In the genomic region with DNA sequence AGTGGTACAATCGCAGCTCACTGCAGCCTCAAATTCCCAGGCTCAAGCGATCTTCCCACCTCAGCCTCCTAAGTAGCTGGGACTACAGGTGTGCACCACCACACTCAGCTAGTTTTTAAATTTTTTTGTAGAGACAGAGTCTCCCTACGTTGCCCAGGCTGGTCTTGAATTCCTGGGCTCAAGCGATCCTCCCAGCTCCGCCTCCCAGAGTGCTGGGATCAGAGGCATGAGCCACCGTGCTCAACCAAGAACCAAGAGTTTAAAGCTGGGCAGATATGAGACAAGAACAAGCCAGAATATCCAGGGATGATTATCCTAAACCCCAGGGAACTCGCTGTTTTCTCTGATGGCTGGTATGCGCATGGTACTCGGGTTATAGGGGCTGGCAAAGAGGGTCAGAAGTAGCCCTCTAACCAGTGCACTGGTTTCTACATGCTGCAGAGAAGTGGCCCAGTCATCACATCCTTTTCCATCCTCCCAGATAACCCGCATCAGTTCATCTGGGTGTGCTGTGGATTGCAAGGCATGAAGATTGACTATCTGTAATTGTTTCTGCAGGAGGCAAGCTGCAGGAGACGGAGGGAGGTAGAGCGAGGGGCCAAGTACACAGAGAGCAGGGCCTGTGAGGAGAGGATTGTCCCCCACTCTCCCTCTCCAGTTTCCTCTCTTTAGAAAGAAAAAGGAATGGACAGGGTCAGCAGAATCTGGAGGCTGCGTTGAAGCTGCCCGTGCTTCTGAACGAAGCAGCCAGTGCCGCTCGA, we compare ENCODE assay signal across 1 cellular context.
TF ChIP-seq lines count a peak whose summit lies in the region.

No MANE protein-coding gene starts in this region.

TF ChIP-seq in HepG2, 621 proteins besides CTCF, POLR2A, EP300 and RAD21 (continued from another document and continues in another):
- TF ChIP-seq ZBTB26 (CRISPR knock-in tag; IDR thresholded peaks at IDR 0.05; ENCODE audit: borderline replicate concordance), result 0 out of 2 replicates have a peak, but pooled peaks have one; percentile 12
- peak; percentile 71; the same call in 1 of the 2 replicates for TF ChIP-seq SSRP1 (CRISPR knock-in tag; IDR thresholded peaks at IDR 0.05)
- peak; percentile 18; the same call in 1 of the 2 replicates for TF ChIP-seq TBX2 (CRISPR knock-in tag; IDR thresholded peaks at IDR 0.05; ENCODE audit: borderline replicate concordance)
- no peak for TF ChIP-seq SP1 (IDR thresholded peaks at IDR 0.05)
- TF ChIP-seq SP1 (CRISPR knock-in tag; IDR thresholded peaks at IDR 0.05), result no peak
- TF ChIP-seq HNF4A (CRISPR knock-in tag; IDR thresholded peaks at IDR 0.05), result no peak
- no peak for TF ChIP-seq MTA1 (CRISPR knock-in tag; IDR thresholded peaks at IDR 0.05; ENCODE audit: borderline replicate concordance)
- no peak for TF ChIP-seq ZNF737 (CRISPR knock-in tag; IDR thresholded peaks at IDR 0.05; ENCODE audit: borderline replicate concordance)
- no peak for TF ChIP-seq TARDBP (CRISPR knock-in tag; IDR thresholded peaks at IDR 0.05)
- no peak for TF ChIP-seq ZNF850 (CRISPR knock-in tag; conservative IDR thresholded peaks at IDR 0.05)
- TF ChIP-seq, protein P1, sequence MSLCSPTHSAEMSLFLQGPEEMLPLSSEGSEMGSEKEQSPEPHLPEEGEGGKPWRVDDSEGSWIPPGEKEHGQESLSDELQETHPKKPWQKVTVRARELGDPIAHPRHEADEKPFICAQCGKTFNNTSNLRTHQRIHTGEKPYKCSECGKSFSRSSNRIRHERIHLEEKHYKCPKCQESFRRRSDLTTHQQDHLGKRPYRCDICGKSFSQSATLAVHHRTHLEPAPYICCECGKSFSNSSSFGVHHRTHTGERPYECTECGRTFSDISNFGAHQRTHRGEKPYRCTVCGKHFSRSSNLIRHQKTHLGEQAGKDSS (CRISPR knock-in tag; IDR thresholded peaks at IDR 0.05; ENCODE audit: borderline replicate concordance, low read depth), result no peak
- no peak for TF ChIP-seq U2AF1 (optimal IDR thresholded peaks at IDR 0.05; ENCODE audit: low read depth, low read length)
- no peak for TF ChIP-seq MNT (IDR thresholded peaks at IDR 0.05)
- TF ChIP-seq ZNF121 (CRISPR knock-in tag; IDR thresholded peaks at IDR 0.05), result peak; percentile 87
- TF ChIP-seq PAF1 (CRISPR knock-in tag; IDR thresholded peaks at IDR 0.05), result no peak
- TF ChIP-seq SP5 (CRISPR knock-in tag; IDR thresholded peaks at IDR 0.05; ENCODE audit: borderline replicate concordance, low read depth), result 0 out of 2 replicates have a peak, but pooled peaks have one; percentile 18
- TF ChIP-seq ZSCAN25 (CRISPR knock-in tag; IDR thresholded peaks at IDR 0.05), result no peak
- TF ChIP-seq, protein P2, sequence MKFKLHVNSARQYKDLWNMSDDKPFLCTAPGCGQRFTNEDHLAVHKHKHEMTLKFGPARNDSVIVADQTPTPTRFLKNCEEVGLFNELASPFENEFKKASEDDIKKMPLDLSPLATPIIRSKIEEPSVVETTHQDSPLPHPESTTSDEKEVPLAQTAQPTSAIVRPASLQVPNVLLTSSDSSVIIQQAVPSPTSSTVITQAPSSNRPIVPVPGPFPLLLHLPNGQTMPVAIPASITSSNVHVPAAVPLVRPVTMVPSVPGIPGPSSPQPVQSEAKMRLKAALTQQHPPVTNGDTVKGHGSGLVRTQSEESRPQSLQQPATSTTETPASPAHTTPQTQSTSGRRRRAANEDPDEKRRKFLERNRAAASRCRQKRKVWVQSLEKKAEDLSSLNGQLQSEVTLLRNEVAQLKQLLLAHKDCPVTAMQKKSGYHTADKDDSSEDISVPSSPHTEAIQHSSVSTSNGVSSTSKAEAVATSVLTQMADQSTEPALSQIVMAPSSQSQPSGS (CRISPR knock-in tag; IDR thresholded peaks at IDR 0.05), result no peak
- no peak for TF ChIP-seq ZNF703 (CRISPR knock-in tag; IDR thresholded peaks at IDR 0.05; ENCODE audit: borderline replicate concordance)
- TF ChIP-seq NR2F6 (IDR thresholded peaks at IDR 0.05), result no peak
- 0 out of 2 replicates have a peak, but pooled peaks have one; percentile 9 for TF ChIP-seq NR2F6 (CRISPR knock-in tag; IDR thresholded peaks at IDR 0.05)
- no peak for TF ChIP-seq E2F2 (CRISPR knock-in tag; IDR thresholded peaks at IDR 0.05; ENCODE audit: borderline replicate concordance)
- TF ChIP-seq TEAD3 (CRISPR knock-in tag; optimal IDR thresholded peaks at IDR 0.05; ENCODE audit: borderline replicate concordance), result peak; percentile 19
- TF ChIP-seq ZBTB1 (CRISPR knock-in tag; IDR thresholded peaks at IDR 0.05; ENCODE audit: borderline replicate concordance), result no peak
- 0 out of 2 replicates have a peak, but pooled peaks have one; percentile 39 for TF ChIP-seq TGIF2 (CRISPR knock-in tag; IDR thresholded peaks at IDR 0.05)
- TF ChIP-seq, protein P3, sequence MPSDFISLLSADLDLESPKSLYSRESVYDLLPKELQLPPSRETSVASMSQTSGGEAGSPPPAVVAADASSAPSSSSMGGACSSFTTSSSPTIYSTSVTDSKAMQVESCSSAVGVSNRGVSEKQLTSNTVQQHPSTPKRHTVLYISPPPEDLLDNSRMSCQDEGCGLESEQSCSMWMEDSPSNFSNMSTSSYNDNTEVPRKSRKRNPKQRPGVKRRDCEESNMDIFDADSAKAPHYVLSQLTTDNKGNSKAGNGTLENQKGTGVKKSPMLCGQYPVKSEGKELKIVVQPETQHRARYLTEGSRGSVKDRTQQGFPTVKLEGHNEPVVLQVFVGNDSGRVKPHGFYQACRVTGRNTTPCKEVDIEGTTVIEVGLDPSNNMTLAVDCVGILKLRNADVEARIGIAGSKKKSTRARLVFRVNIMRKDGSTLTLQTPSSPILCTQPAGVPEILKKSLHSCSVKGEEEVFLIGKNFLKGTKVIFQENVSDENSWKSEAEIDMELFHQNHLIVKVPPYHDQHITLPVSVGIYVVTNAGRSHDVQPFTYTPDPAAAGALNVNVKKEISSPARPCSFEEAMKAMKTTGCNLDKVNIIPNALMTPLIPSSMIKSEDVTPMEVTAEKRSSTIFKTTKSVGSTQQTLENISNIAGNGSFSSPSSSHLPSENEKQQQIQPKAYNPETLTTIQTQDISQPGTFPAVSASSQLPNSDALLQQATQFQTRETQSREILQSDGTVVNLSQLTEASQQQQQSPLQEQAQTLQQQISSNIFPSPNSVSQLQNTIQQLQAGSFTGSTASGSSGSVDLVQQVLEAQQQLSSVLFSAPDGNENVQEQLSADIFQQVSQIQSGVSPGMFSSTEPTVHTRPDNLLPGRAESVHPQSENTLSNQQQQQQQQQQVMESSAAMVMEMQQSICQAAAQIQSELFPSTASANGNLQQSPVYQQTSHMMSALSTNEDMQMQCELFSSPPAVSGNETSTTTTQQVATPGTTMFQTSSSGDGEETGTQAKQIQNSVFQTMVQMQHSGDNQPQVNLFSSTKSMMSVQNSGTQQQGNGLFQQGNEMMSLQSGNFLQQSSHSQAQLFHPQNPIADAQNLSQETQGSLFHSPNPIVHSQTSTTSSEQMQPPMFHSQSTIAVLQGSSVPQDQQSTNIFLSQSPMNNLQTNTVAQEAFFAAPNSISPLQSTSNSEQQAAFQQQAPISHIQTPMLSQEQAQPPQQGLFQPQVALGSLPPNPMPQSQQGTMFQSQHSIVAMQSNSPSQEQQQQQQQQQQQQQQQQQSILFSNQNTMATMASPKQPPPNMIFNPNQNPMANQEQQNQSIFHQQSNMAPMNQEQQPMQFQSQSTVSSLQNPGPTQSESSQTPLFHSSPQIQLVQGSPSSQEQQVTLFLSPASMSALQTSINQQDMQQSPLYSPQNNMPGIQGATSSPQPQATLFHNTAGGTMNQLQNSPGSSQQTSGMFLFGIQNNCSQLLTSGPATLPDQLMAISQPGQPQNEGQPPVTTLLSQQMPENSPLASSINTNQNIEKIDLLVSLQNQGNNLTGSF (CRISPR knock-in tag; IDR thresholded peaks at IDR 0.05), result no peak
- 0 out of 2 replicates have a peak, but pooled peaks have one; percentile 16 for TF ChIP-seq NFKB2 (CRISPR knock-in tag; IDR thresholded peaks at IDR 0.05; ENCODE audit: borderline replicate concordance)
- TF ChIP-seq ZKSCAN5 (CRISPR knock-in tag; IDR thresholded peaks at IDR 0.05), result no peak; the same call in 1 of the 2 replicates
- no peak for TF ChIP-seq SIN3B (IDR thresholded peaks at IDR 0.05; ENCODE audit: low read length)
- TF ChIP-seq ZNF496 (CRISPR knock-in tag; IDR thresholded peaks at IDR 0.05; ENCODE audit: insufficient replicate concordance), result no peak
- no peak for TF ChIP-seq MAFF (IDR thresholded peaks at IDR 0.05; ENCODE audit: low read depth, low read length)
- TF ChIP-seq MED1 (CRISPR knock-in tag; IDR thresholded peaks at IDR 0.05), result no peak
- TF ChIP-seq SMARCC2 (IDR thresholded peaks at IDR 0.05), result no peak
- no peak for TF ChIP-seq FOXA3 (CRISPR knock-in tag; IDR thresholded peaks at IDR 0.05)
- TF ChIP-seq ZSCAN9 (CRISPR knock-in tag; IDR thresholded peaks at IDR 0.05; ENCODE audit: borderline replicate concordance), result peak; percentile 70; the same call in 1 of the 2 replicates
- peak; percentile 44; the same call in 1 of the 2 replicates for TF ChIP-seq GFI1 (CRISPR knock-in tag; IDR thresholded peaks at IDR 0.05; ENCODE audit: borderline replicate concordance)
- TF ChIP-seq, protein P4, sequence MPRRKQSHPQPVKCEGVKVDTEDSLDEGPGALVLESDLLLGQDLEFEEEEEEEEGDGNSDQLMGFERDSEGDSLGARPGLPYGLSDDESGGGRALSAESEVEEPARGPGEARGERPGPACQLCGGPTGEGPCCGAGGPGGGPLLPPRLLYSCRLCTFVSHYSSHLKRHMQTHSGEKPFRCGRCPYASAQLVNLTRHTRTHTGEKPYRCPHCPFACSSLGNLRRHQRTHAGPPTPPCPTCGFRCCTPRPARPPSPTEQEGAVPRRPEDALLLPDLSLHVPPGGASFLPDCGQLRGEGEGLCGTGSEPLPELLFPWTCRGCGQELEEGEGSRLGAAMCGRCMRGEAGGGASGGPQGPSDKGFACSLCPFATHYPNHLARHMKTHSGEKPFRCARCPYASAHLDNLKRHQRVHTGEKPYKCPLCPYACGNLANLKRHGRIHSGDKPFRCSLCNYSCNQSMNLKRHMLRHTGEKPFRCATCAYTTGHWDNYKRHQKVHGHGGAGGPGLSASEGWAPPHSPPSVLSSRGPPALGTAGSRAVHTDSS (CRISPR knock-in tag; conservative IDR thresholded peaks at IDR 0.05), result no peak
- TF ChIP-seq RARG (CRISPR knock-in tag; IDR thresholded peaks at IDR 0.05; ENCODE audit: low read depth), result no peak
- TF ChIP-seq, protein P5, sequence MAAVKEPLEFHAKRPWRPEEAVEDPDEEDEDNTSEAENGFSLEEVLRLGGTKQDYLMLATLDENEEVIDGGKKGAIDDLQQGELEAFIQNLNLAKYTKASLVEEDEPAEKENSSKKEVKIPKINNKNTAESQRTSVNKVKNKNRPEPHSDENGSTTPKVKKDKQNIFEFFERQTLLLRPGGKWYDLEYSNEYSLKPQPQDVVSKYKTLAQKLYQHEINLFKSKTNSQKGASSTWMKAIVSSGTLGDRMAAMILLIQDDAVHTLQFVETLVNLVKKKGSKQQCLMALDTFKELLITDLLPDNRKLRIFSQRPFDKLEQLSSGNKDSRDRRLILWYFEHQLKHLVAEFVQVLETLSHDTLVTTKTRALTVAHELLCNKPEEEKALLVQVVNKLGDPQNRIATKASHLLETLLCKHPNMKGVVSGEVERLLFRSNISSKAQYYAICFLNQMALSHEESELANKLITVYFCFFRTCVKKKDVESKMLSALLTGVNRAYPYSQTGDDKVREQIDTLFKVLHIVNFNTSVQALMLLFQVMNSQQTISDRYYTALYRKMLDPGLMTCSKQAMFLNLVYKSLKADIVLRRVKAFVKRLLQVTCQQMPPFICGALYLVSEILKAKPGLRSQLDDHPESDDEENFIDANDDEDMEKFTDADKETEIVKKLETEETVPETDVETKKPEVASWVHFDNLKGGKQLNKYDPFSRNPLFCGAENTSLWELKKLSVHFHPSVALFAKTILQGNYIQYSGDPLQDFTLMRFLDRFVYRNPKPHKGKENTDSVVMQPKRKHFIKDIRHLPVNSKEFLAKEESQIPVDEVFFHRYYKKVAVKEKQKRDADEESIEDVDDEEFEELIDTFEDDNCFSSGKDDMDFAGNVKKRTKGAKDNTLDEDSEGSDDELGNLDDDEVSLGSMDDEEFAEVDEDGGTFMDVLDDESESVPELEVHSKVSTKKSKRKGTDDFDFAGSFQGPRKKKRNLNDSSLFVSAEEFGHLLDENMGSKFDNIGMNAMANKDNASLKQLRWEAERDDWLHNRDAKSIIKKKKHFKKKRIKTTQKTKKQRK (IDR thresholded peaks at IDR 0.05; ENCODE audit: low read length), result no peak
- peak; percentile 56; the same call in 1 of the 2 replicates for TF ChIP-seq ERF (CRISPR knock-in tag; IDR thresholded peaks at IDR 0.05)
- TF ChIP-seq ZNF451 (CRISPR knock-in tag; IDR thresholded peaks at IDR 0.05), result no peak
- TF ChIP-seq ZNF441 (CRISPR knock-in tag; IDR thresholded peaks at IDR 0.05; ENCODE audit: borderline replicate concordance), result 0 out of 2 replicates have a peak, but pooled peaks have one; percentile 19
- TF ChIP-seq ZNF616 (CRISPR knock-in tag; IDR thresholded peaks at IDR 0.05; ENCODE audit: low read depth), result 0 out of 2 replicates have a peak, but pooled peaks have one; percentile 43
- no peak for TF ChIP-seq ZNF136 (CRISPR knock-in tag; IDR thresholded peaks at IDR 0.05; ENCODE audit: low read depth)
- TF ChIP-seq NFE2L2 (IDR thresholded peaks at IDR 0.05; ENCODE audit: low read length), result no peak
- TF ChIP-seq PHF21A (CRISPR knock-in tag; IDR thresholded peaks at IDR 0.05), result no peak
- no peak; the same call in 1 of the 2 replicates for TF ChIP-seq KLF12 (CRISPR knock-in tag; IDR thresholded peaks at IDR 0.05; ENCODE audit: borderline replicate concordance)
